ENCODE assay signal across 35 cellular contexts in genomic region chr16:19266774-19267173, GRCh38. TPM values are rescaled to one million over a fixed set of nuclear protein-coding genes. Genes with fewer than 3 reads are reported as not detected.
"Had no signal": no experiment of that assay in that cellular context is flagged by ENCODE, and none has a peak within 500 bp of the region (broad histone marks: within the 10 kb centered on the region; RNA-seq: fewer than 3 reads in every experiment).

No MANE protein-coding gene starts in this region.

- DNase-seq: naive thymus-derived CD4-positive, alpha-beta T cell; natural killer cell; occipital lobe; ovary; posterior cingulate gyrus; psoas muscle; right cardiac atrium; right lobe of liver; sigmoid colon; small intestine; stimulated activated CD4-positive, alpha-beta T cell treated with anti-CD3 and anti-CD28 coated beads, Interleukin-15, amount 100 ng/mL, for 24 hours; stimulated activated CD4-positive, alpha-beta T cell treated with anti-CD3 and anti-CD28 coated beads, Interleukin-2, amount 100 ng/mL, for 24 hours; stimulated activated CD4-positive, alpha-beta T cell treated with anti-CD3 and anti-CD28 coated beads, Interleukin-2, amount 100 ng/mL, for 48 hours; stimulated activated CD4-positive, alpha-beta T cell treated with anti-CD3 and anti-CD28 coated beads, Interleukin-4, amount 100 ng/mL, for 24 hours; stimulated activated naive B cell treated with anti-CD40 and anti-IgM and Interleukin-4, amounts not matched to agents 10 μg/mL and 1 μg/mL and 100 μg/mL, for 72 hours; stimulated activated naive CD4-positive, alpha-beta T cell treated with Interleukin-2 at 50 U/mL for 16 hours; stomach; thyroid gland; upper lobe of right lung; uterus had no signal

- H3K36me3 ChIP-seq: ovary, right lobe of liver, sigmoid colon, thoracic aorta, tibial nerve, upper lobe of right lung, uterus had no signal

- FAIRE-seq: small intestine had no signal

- H3K4me3 ChIP-seq: ovary, psoas muscle, right lobe of liver, sigmoid colon, stomach, thoracic aorta, thyroid gland, tibial nerve, upper lobe of right lung, uterus had no signal

- H3K9ac ChIP-seq: parathyroid adenoma had no signal

- H3K4me3 Mint-ChIP-seq: naive thymus-derived CD4-positive, alpha-beta T cell; natural killer cell; nephron; neural crest cell; stimulated activated effector memory CD8-positive, alpha-beta T cell treated with anti-CD3 and anti-CD28 coated beads, Interleukin-12 subunit alpha, Interleukin-12 subunit beta, amount 100 ng/mL, for 72 hours; stimulated activated naive B cell treated with anti-CD40 and anti-IgM and Interleukin-4, amounts not matched to agents 10 μg/mL and 1 μg/mL and 100 μg/mL, for 72 hours; stimulated activated naive CD8-positive, alpha-beta T cell treated with anti-CD3 and anti-CD28 coated beads, Interleukin-15, Interleukin-2, amounts not matched to agents 100 ng/mL and 50 ng/mL, for 24 hours; type B pancreatic cell had no signal

- ATAC-seq: naive thymus-derived CD4-positive, alpha-beta T cell; natural killer cell; psoas muscle; right cardiac atrium; stimulated activated effector memory CD8-positive, alpha-beta T cell treated with anti-CD3 and anti-CD28 coated beads, Interleukin-12 subunit alpha, Interleukin-12 subunit beta, amount 100 ng/mL, for 72 hours; stimulated activated naive B cell treated with anti-CD40 and anti-IgM and Interleukin-4, amounts not matched to agents 10 μg/mL and 1 μg/mL and 100 μg/mL, for 72 hours; upper lobe of right lung had no signal

- H2AFZ ChIP-seq: parathyroid adenoma had no signal

- H3K27ac ChIP-seq: ovary, parathyroid adenoma, psoas muscle, right lobe of liver, sigmoid colon, stomach, thoracic aorta, thyroid gland, tibial nerve, upper lobe of right lung, uterus had no signal

- H3K4me1 Mint-ChIP-seq: natural killer cell; nephron; neural crest cell; stimulated activated effector memory CD8-positive, alpha-beta T cell treated with anti-CD3 and anti-CD28 coated beads, Interleukin-12 subunit alpha, Interleukin-12 subunit beta, amount 100 ng/mL, for 72 hours had no signal

- H3K27me3 Mint-ChIP-seq: progenitor cell of endocrine pancreas; stimulated activated naive B cell treated with anti-CD40 and anti-IgM and Interleukin-4, amounts not matched to agents 10 μg/mL and 1 μg/mL and 100 μg/mL, for 72 hours; type B pancreatic cell had no signal

- H3K9me3 ChIP-seq: ovary, right lobe of liver, sigmoid colon, thoracic aorta, thyroid gland, upper lobe of right lung, uterus had no signal

- H3K36me3 Mint-ChIP-seq: naive thymus-derived CD4-positive, alpha-beta T cell; natural killer cell; stimulated activated effector memory CD8-positive, alpha-beta T cell treated with anti-CD3 and anti-CD28 coated beads, Interleukin-12 subunit alpha, Interleukin-12 subunit beta, amount 100 ng/mL, for 72 hours had no signal

- H3K27ac Mint-ChIP-seq: naive thymus-derived CD4-positive, alpha-beta T cell; natural killer cell; nephron; progenitor cell of endocrine pancreas; stimulated activated effector memory CD8-positive, alpha-beta T cell treated with anti-CD3 and anti-CD28 coated beads, Interleukin-12 subunit alpha, Interleukin-12 subunit beta, amount 100 ng/mL, for 72 hours; stimulated activated naive B cell treated with anti-CD40 and anti-IgM and Interleukin-4, amounts not matched to agents 10 μg/mL and 1 μg/mL and 100 μg/mL, for 72 hours; stimulated activated naive CD8-positive, alpha-beta T cell treated with anti-CD3 and anti-CD28 coated beads, Interleukin-15, Interleukin-2, amounts not matched to agents 100 ng/mL and 50 ng/mL, for 24 hours; type B pancreatic cell had no signal

- H3K79me2 ChIP-seq: parathyroid adenoma had no signal

- H3K4me1 ChIP-seq: parathyroid adenoma, psoas muscle, right lobe of liver, sigmoid colon, stomach, thyroid gland, tibial nerve, upper lobe of right lung, uterus had no signal

- H3K27me3 ChIP-seq: ovary, right lobe of liver, sigmoid colon, stomach, thyroid gland, tibial nerve, upper lobe of right lung, uterus had no signal

RNA-seq across cellular contexts. Expression of gene CLEC19A, which starts 18.8 kb away (rescaled TPM):
- total RNA-seq: naive thymus-derived CD4-positive, alpha-beta T cell; natural killer cell; neural crest cell; occipital lobe; osteoblast; ovary; progenitor cell of endocrine pancreas; psoas muscle; renal cortical epithelial cell; right cardiac atrium; sigmoid colon; skeletal muscle tissue; subcutaneous adipose tissue; temporal lobe; thoracic aorta; thyroid gland; tibial nerve; urinary bladder; uterus had no signal
- polyA plus RNA-seq: naive thymus-derived CD4-positive, alpha-beta T cell; ovary; psoas muscle; right cardiac atrium; sigmoid colon; small intestine; stomach; urinary bladder had no signal
